ENCODE assay signal across 1 cellular context in genomic region chr20:43590392-43591303, GRCh38.
A peak's percentile ranks its signal among the peaks of the same experiment; 100 is the strongest.
TF ChIP-seq lines count a peak whose summit lies in the region.

Gene IFT52, plus strand, starts transcription at chr20:43590937. Its CDS starts 3,762 bp downstream, at chr20:43594699.

TF ChIP-seq in K562, 482 proteins besides CTCF, POLR2A, EP300 and RAD21 (continued from another document and continues in another):
- no peak for TF ChIP-seq CBX3 (IDR thresholded peaks at IDR 0.05; ENCODE audit: borderline replicate concordance in 1 of 2, low read length in 2 of 2)
- TF ChIP-seq ZNF444 (CRISPR knock-in tag; IDR thresholded peaks at IDR 0.05): no peak
- TF ChIP-seq NONO (IDR thresholded peaks at IDR 0.05; ENCODE audit: low read depth in 2 of 2, low read length in 1 of 2): peak in 1 of 2 experiments; percentile 99; a peak in 2 of 4 replicates
- no peak for TF ChIP-seq ETS2 (tag; IDR thresholded peaks at IDR 0.05; ENCODE audit: borderline replicate concordance, poor library complexity, severe bottlenecking)
- 0 out of 2 replicates have a peak, but pooled peaks have one; percentile 14 for TF ChIP-seq RFX5 (IDR thresholded peaks at IDR 0.05; ENCODE audit: low read depth, low read length)
- TF ChIP-seq IRF2 (CRISPR knock-in tag; IDR thresholded peaks at IDR 0.05): no peak
- no peak for TF ChIP-seq GTF2E2 (tag; IDR thresholded peaks at IDR 0.05)
- TF ChIP-seq ZKSCAN3 (CRISPR knock-in tag; IDR thresholded peaks at IDR 0.05): no peak
- peak; percentile 4 for TF ChIP-seq HMGN3 (IDR thresholded peaks at IDR 0.05; ENCODE audit: borderline replicate concordance, extremely low read depth, insufficient read length, low read depth, low read length)
- TF ChIP-seq BHLHE40 (IDR thresholded peaks at IDR 0.05; ENCODE audit: low read length): peak; percentile 87
- TF ChIP-seq ZNF134 (CRISPR knock-in tag; conservative IDR thresholded peaks at IDR 0.05): no peak
- TF ChIP-seq ZNF780A (CRISPR knock-in tag; IDR thresholded peaks at IDR 0.05): no peak
- TF ChIP-seq SREBF2 (CRISPR knock-in tag; IDR thresholded peaks at IDR 0.05): no peak
- no peak for TF ChIP-seq ZNF586 (CRISPR knock-in tag; conservative IDR thresholded peaks at IDR 0.05)
- peak; percentile 100 for TF ChIP-seq VEZF1 (CRISPR knock-in tag; IDR thresholded peaks at IDR 0.05)
- no peak for TF ChIP-seq ATF2 (CRISPR knock-in tag; IDR thresholded peaks at IDR 0.05)
- TF ChIP-seq BRF1 (IDR thresholded peaks at IDR 0.05; ENCODE audit: borderline replicate concordance, extremely low read depth, insufficient read length): no peak
- TF ChIP-seq ZNF12 (CRISPR knock-in tag; IDR thresholded peaks at IDR 0.05): no peak
- no peak; the same call in 1 of the 2 replicates for TF ChIP-seq L3MBTL2 (IDR thresholded peaks at IDR 0.05)
- TF ChIP-seq ZNF445 (CRISPR knock-in tag; IDR thresholded peaks at IDR 0.05; ENCODE audit: low read depth): no peak
- TF ChIP-seq ZNF311 (CRISPR knock-in tag; IDR thresholded peaks at IDR 0.05): no peak
- TF ChIP-seq POLR3A (IDR thresholded peaks at IDR 0.05; ENCODE audit: borderline replicate concordance, extremely low read depth, insufficient read depth, insufficient read length): no peak
- peak in 1 of 2 experiments; percentile 95; a peak in 2 of 4 replicates for TF ChIP-seq BCLAF1 (IDR thresholded peaks at IDR 0.05; ENCODE audit: borderline replicate concordance in 1 of 2, control insufficient read depth in 1 of 2, low read depth in 2 of 2, low read length in 1 of 2)
- no peak for TF ChIP-seq MXD1 (CRISPR knock-in tag; IDR thresholded peaks at IDR 0.05; ENCODE audit: borderline replicate concordance, poor library complexity, severe bottlenecking)
- TF ChIP-seq TRIM24 (IDR thresholded peaks at IDR 0.05): 0 out of 4 replicates have a peak, but pooled peaks of 1 of the 2 experiments have one; percentile 39
- no peak for TF ChIP-seq ZNF449 (CRISPR knock-in tag; IDR thresholded peaks at IDR 0.05)
- no peak for TF ChIP-seq ZNF408 (CRISPR knock-in tag; IDR thresholded peaks at IDR 0.05; ENCODE audit: low read depth)
- no peak for TF ChIP-seq ZNF583 (CRISPR knock-in tag; IDR thresholded peaks at IDR 0.05)
- TF ChIP-seq RBM39 (optimal IDR thresholded peaks at IDR 0.05; ENCODE audit: low read depth, low read length): no peak
- TF ChIP-seq TCF15 (CRISPR knock-in tag; IDR thresholded peaks at IDR 0.05): no peak
- no peak; the same call in 1 of the 2 replicates for TF ChIP-seq ZNF197 (CRISPR knock-in tag; IDR thresholded peaks at IDR 0.05; ENCODE audit: low read depth)
- no peak for TF ChIP-seq ZNF274 (IDR thresholded peaks at IDR 0.05; ENCODE audit: borderline replicate concordance, low read depth, low read length)
- TF ChIP-seq GABPB2 (CRISPR knock-in tag; conservative IDR thresholded peaks at IDR 0.05): no peak
- no peak for TF ChIP-seq ZNF512 (tag; IDR thresholded peaks at IDR 0.05)
- TF ChIP-seq DIDO1 (tag; IDR thresholded peaks at IDR 0.05; ENCODE audit: low read depth): peak; percentile 59; the same call in 1 of the 2 replicates
- no peak for TF ChIP-seq ZNF740 (CRISPR knock-in tag; IDR thresholded peaks at IDR 0.05)
- TF ChIP-seq ZNF740 (tag; IDR thresholded peaks at IDR 0.05): 0 out of 4 replicates have a peak, but pooled peaks of 1 of the 2 experiments have one; percentile 28
- no peak for TF ChIP-seq HDAC6 (IDR thresholded peaks at IDR 0.05; ENCODE audit: low read depth, low read length)
- no peak for TF ChIP-seq CEBPB (tag; IDR thresholded peaks at IDR 0.05)
- TF ChIP-seq DDX20 (tag; IDR thresholded peaks at IDR 0.05; ENCODE audit: low read depth): no peak
- no peak for TF ChIP-seq MXI1 (IDR thresholded peaks at IDR 0.05; ENCODE audit: low read depth, low read length)
- TF ChIP-seq SMC3 (conservative IDR thresholded peaks at IDR 0.05; ENCODE audit: insufficient read depth, low read depth, low read length): no peak
- 0 out of 4 replicates have a peak, but pooled peaks of 1 of the 2 experiments have one; percentile 34 for TF ChIP-seq UBTF (IDR thresholded peaks at IDR 0.05; ENCODE audit: borderline replicate concordance in 1 of 2, low read depth in 2 of 2, low read length in 2 of 2)
- TF ChIP-seq ZNF696 (CRISPR knock-in tag; conservative IDR thresholded peaks at IDR 0.05): no peak
- TF ChIP-seq MYNN (IDR thresholded peaks at IDR 0.05): no peak
- TF ChIP-seq MYNN (CRISPR knock-in tag; IDR thresholded peaks at IDR 0.05): no peak
- no peak for TF ChIP-seq DPF2 (IDR thresholded peaks at IDR 0.05)
- no peak for TF ChIP-seq CBX8 (IDR thresholded peaks at IDR 0.05; ENCODE audit: borderline replicate concordance, extremely low read depth, low read depth, low read length, poor library complexity, severe bottlenecking)
- no peak for TF ChIP-seq ETV1 (tag; conservative IDR thresholded peaks at IDR 0.05; ENCODE audit: low read depth)
- TF ChIP-seq ETV5 (CRISPR knock-in tag; IDR thresholded peaks at IDR 0.05; ENCODE audit: low read depth): no peak
- TF ChIP-seq ZNF224 (CRISPR knock-in tag; IDR thresholded peaks at IDR 0.05): no peak
- TF ChIP-seq E2F8 (IDR thresholded peaks at IDR 0.05; ENCODE audit: low read depth, partially characterized antibody): no peak
- TF ChIP-seq HDAC3 (IDR thresholded peaks at IDR 0.05; ENCODE audit: borderline replicate concordance, partially characterized antibody): no peak
